1 cellular context compared by ENCODE assay signal in the genomic region with DNA sequence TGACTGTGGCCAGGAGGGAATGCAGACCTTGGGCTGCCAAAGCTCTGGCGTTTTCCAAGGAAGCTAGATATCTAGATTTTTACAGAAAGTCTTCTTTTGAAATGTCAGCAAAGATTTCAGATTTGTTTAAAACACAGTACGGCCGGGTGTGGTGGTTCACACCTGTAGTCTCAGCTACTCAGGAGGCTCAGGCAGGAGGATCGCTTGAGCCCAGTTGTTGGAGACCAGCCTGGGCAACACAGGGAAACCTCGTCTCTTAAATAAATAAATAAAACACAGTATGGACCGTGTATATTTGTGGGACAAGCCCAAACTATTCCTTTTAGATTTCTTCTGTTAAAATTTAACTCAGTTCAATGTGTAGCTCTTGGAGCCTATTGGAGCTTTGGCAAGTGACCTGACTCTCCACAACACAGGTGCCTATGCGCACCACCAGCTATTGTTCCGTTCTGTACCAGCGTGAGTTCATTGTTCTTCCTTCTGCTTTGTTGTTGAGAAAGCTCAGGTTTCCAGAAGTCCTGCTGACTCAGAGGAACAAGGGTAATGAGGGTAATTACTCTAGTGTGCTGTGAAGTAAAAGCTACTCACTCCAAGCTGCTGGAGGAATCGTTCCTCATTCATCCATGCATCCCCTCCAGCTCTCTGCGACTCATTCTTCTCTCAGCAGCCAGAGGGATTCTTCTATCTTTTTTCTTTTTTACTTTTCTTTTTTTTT.
TF ChIP-seq lines count a peak whose summit lies in the region.

No MANE protein-coding gene starts in this region.

TF ChIP-seq in HEK293, 187 proteins besides CTCF, POLR2A, EP300 and RAD21 (continued from another document):
- TF ChIP-seq, protein P1, sequence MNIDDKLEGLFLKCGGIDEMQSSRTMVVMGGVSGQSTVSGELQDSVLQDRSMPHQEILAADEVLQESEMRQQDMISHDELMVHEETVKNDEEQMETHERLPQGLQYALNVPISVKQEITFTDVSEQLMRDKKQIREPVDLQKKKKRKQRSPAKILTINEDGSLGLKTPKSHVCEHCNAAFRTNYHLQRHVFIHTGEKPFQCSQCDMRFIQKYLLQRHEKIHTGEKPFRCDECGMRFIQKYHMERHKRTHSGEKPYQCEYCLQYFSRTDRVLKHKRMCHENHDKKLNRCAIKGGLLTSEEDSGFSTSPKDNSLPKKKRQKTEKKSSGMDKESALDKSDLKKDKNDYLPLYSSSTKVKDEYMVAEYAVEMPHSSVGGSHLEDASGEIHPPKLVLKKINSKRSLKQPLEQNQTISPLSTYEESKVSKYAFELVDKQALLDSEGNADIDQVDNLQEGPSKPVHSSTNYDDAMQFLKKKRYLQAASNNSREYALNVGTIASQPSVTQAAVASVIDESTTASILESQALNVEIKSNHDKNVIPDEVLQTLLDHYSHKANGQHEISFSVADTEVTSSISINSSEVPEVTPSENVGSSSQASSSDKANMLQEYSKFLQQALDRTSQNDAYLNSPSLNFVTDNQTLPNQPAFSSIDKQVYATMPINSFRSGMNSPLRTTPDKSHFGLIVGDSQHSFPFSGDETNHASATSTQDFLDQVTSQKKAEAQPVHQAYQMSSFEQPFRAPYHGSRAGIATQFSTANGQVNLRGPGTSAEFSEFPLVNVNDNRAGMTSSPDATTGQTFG (tag by site-specific recombination; IDR thresholded peaks at IDR 0.05; ENCODE audit: borderline replicate concordance), result no peak
- TF ChIP-seq ZFP69B (tag by site-specific recombination; IDR thresholded peaks at IDR 0.05), result 0 out of 2 replicates have a peak, but pooled peaks have one; percentile 19
- TF ChIP-seq ZSCAN30 (tag by site-specific recombination; IDR thresholded peaks at IDR 0.05), result peak; percentile 18; the same call in 1 of the 2 replicates
- TF ChIP-seq ZNF302 (tag by site-specific recombination; IDR thresholded peaks at IDR 0.05; ENCODE audit: low read depth), result no peak
- peak; percentile 75 for TF ChIP-seq ZIC2 (tag by site-specific recombination; IDR thresholded peaks at IDR 0.05)
- TF ChIP-seq ZNF585B (tag by site-specific recombination; IDR thresholded peaks at IDR 0.05), result no peak
- 0 out of 2 replicates have a peak, but pooled peaks have one; percentile 11 for TF ChIP-seq IKZF3 (tag by site-specific recombination; IDR thresholded peaks at IDR 0.05)
- no peak for TF ChIP-seq ZNF138 (tag by site-specific recombination; IDR thresholded peaks at IDR 0.05; ENCODE audit: borderline replicate concordance)
- peak; percentile 49; the same call in 1 of the 2 replicates for TF ChIP-seq ZXDB (tag by site-specific recombination; IDR thresholded peaks at IDR 0.05)
- TF ChIP-seq GLIS1 (tag by site-specific recombination; IDR thresholded peaks at IDR 0.05), result peak; percentile 7; the same call in 1 of the 2 replicates
- TF ChIP-seq, protein P2, sequence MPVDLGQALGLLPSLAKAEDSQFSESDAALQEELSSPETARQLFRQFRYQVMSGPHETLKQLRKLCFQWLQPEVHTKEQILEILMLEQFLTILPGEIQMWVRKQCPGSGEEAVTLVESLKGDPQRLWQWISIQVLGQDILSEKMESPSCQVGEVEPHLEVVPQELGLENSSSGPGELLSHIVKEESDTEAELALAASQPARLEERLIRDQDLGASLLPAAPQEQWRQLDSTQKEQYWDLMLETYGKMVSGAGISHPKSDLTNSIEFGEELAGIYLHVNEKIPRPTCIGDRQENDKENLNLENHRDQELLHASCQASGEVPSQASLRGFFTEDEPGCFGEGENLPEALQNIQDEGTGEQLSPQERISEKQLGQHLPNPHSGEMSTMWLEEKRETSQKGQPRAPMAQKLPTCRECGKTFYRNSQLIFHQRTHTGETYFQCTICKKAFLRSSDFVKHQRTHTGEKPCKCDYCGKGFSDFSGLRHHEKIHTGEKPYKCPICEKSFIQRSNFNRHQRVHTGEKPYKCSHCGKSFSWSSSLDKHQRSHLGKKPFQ (tag by site-specific recombination; IDR thresholded peaks at IDR 0.05), result peak; percentile 65; the same call in 1 of the 2 replicates
- peak; percentile 79 for TF ChIP-seq ZNF394 (tag by site-specific recombination; IDR thresholded peaks at IDR 0.05; ENCODE audit: borderline replicate concordance)
- no peak for TF ChIP-seq ZNF529 (tag by site-specific recombination; IDR thresholded peaks at IDR 0.05; ENCODE audit: insufficient replicate concordance)
- no peak for TF ChIP-seq ZNF146 (tag by site-specific recombination; IDR thresholded peaks at IDR 0.05)
- TF ChIP-seq OSR2 (tag by site-specific recombination; IDR thresholded peaks at IDR 0.05), result peak; percentile 93
- TF ChIP-seq BCL11A (tag by site-specific recombination; IDR thresholded peaks at IDR 0.05; ENCODE audit: low read depth), result 0 out of 2 replicates have a peak, but pooled peaks have one; percentile 25
- TF ChIP-seq, protein P3, sequence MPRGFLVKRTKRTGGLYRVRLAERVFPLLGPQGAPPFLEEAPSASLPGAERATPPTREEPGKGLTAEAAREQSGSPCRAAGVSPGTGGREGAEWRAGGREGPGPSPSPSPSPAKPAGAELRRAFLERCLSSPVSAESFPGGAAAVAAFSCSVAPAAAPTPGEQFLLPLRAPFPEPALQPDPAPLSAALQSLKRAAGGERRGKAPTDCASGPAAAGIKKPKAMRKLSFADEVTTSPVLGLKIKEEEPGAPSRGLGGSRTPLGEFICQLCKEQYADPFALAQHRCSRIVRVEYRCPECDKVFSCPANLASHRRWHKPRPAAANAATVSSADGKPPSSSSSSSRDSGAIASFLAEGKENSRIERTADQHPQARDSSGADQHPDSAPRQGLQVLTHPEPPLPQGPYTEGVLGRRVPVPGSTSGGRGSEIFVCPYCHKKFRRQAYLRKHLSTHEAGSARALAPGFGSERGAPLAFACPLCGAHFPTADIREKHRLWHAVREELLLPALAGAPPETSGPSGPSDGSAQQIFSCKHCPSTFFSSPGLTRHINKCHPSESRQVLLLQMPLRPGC (tag by site-specific recombination; IDR thresholded peaks at IDR 0.05), result peak; percentile 59; the same call in 1 of the 2 replicates
- peak; percentile 88 for TF ChIP-seq SP7 (tag by site-specific recombination; IDR thresholded peaks at IDR 0.05)
- TF ChIP-seq, protein P4, sequence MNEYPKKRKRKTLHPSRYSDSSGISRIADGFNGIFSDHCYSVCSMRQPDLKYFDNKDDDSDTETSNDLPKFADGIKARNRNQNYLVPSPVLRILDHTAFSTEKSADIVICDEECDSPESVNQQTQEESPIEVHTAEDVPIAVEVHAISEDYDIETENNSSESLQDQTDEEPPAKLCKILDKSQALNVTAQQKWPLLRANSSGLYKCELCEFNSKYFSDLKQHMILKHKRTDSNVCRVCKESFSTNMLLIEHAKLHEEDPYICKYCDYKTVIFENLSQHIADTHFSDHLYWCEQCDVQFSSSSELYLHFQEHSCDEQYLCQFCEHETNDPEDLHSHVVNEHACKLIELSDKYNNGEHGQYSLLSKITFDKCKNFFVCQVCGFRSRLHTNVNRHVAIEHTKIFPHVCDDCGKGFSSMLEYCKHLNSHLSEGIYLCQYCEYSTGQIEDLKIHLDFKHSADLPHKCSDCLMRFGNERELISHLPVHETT (tag by site-specific recombination; IDR thresholded peaks at IDR 0.05), result no peak
- TF ChIP-seq, protein P5, sequence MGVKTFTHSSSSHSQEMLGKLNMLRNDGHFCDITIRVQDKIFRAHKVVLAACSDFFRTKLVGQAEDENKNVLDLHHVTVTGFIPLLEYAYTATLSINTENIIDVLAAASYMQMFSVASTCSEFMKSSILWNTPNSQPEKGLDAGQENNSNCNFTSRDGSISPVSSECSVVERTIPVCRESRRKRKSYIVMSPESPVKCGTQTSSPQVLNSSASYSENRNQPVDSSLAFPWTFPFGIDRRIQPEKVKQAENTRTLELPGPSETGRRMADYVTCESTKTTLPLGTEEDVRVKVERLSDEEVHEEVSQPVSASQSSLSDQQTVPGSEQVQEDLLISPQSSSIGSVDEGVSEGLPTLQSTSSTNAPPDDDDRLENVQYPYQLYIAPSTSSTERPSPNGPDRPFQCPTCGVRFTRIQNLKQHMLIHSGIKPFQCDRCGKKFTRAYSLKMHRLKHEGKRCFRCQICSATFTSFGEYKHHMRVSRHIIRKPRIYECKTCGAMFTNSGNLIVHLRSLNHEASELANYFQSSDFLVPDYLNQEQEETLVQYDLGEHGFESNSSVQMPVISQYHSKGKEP (tag by site-specific recombination; IDR thresholded peaks at IDR 0.05), result peak; percentile 65
- TF ChIP-seq, protein P6, sequence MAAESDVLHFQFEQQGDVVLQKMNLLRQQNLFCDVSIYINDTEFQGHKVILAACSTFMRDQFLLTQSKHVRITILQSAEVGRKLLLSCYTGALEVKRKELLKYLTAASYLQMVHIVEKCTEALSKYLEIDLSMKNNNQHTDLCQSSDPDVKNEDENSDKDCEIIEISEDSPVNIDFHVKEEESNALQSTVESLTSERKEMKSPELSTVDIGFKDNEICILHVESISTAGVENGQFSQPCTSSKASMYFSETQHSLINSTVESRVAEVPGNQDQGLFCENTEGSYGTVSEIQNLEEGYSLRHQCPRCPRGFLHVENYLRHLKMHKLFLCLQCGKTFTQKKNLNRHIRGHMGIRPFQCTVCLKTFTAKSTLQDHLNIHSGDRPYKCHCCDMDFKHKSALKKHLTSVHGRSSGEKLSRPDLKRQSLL (tag by site-specific recombination; IDR thresholded peaks at IDR 0.05), result 0 out of 2 replicates have a peak, but pooled peaks have one; percentile 26
- TF ChIP-seq MZF1 (tag by site-specific recombination; IDR thresholded peaks at IDR 0.05; ENCODE audit: borderline replicate concordance), result 0 out of 2 replicates have a peak, but pooled peaks have one; percentile 28
- peak; percentile 97 for TF ChIP-seq ZNF600 (tag by site-specific recombination; IDR thresholded peaks at IDR 0.05)
- TF ChIP-seq, protein P7, sequence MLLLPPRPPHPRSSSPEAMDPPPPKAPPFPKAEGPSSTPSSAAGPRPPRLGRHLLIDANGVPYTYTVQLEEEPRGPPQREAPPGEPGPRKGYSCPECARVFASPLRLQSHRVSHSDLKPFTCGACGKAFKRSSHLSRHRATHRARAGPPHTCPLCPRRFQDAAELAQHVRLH (tag by site-specific recombination; IDR thresholded peaks at IDR 0.05), result no peak
- TF ChIP-seq, protein P8, sequence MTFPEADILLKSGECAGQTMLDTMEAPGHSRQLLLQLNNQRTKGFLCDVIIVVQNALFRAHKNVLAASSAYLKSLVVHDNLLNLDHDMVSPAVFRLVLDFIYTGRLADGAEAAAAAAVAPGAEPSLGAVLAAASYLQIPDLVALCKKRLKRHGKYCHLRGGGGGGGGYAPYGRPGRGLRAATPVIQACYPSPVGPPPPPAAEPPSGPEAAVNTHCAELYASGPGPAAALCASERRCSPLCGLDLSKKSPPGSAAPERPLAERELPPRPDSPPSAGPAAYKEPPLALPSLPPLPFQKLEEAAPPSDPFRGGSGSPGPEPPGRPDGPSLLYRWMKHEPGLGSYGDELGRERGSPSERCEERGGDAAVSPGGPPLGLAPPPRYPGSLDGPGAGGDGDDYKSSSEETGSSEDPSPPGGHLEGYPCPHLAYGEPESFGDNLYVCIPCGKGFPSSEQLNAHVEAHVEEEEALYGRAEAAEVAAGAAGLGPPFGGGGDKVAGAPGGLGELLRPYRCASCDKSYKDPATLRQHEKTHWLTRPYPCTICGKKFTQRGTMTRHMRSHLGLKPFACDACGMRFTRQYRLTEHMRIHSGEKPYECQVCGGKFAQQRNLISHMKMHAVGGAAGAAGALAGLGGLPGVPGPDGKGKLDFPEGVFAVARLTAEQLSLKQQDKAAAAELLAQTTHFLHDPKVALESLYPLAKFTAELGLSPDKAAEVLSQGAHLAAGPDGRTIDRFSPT (tag by site-specific recombination; IDR thresholded peaks at IDR 0.05), result peak; percentile 68; the same call in 1 of the 2 replicates
- no peak for TF ChIP-seq ZNF223 (tag by site-specific recombination; IDR thresholded peaks at IDR 0.05)
- peak; percentile 92 for TF ChIP-seq PRDM1 (tag by site-specific recombination; IDR thresholded peaks at IDR 0.05)
- peak; percentile 64; the same call in 1 of the 2 replicates for TF ChIP-seq ZNF366 (tag by site-specific recombination; conservative IDR thresholded peaks at IDR 0.05)
- TF ChIP-seq ZBTB20 (tag by site-specific recombination; IDR thresholded peaks at IDR 0.05), result peak; percentile 28; the same call in 1 of the 2 replicates
- no peak for TF ChIP-seq ZNF747 (tag by site-specific recombination; IDR thresholded peaks at IDR 0.05)
- TF ChIP-seq, protein P9, sequence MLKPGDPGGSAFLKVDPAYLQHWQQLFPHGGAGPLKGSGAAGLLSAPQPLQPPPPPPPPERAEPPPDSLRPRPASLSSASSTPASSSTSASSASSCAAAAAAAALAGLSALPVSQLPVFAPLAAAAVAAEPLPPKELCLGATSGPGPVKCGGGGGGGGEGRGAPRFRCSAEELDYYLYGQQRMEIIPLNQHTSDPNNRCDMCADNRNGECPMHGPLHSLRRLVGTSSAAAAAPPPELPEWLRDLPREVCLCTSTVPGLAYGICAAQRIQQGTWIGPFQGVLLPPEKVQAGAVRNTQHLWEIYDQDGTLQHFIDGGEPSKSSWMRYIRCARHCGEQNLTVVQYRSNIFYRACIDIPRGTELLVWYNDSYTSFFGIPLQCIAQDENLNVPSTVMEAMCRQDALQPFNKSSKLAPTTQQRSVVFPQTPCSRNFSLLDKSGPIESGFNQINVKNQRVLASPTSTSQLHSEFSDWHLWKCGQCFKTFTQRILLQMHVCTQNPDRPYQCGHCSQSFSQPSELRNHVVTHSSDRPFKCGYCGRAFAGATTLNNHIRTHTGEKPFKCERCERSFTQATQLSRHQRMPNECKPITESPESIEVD (tag by site-specific recombination; IDR thresholded peaks at IDR 0.05), result no peak
- TF ChIP-seq, protein P10, sequence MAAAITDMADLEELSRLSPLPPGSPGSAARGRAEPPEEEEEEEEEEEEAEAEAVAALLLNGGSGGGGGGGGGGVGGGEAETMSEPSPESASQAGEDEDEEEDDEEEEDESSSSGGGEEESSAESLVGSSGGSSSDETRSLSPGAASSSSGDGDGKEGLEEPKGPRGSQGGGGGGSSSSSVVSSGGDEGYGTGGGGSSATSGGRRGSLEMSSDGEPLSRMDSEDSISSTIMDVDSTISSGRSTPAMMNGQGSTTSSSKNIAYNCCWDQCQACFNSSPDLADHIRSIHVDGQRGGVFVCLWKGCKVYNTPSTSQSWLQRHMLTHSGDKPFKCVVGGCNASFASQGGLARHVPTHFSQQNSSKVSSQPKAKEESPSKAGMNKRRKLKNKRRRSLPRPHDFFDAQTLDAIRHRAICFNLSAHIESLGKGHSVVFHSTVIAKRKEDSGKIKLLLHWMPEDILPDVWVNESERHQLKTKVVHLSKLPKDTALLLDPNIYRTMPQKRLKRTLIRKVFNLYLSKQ (tag by site-specific recombination; IDR thresholded peaks at IDR 0.05; ENCODE audit: borderline replicate concordance), result no peak
